ENCODE assay signal across 1 cellular context in the genomic region with DNA sequence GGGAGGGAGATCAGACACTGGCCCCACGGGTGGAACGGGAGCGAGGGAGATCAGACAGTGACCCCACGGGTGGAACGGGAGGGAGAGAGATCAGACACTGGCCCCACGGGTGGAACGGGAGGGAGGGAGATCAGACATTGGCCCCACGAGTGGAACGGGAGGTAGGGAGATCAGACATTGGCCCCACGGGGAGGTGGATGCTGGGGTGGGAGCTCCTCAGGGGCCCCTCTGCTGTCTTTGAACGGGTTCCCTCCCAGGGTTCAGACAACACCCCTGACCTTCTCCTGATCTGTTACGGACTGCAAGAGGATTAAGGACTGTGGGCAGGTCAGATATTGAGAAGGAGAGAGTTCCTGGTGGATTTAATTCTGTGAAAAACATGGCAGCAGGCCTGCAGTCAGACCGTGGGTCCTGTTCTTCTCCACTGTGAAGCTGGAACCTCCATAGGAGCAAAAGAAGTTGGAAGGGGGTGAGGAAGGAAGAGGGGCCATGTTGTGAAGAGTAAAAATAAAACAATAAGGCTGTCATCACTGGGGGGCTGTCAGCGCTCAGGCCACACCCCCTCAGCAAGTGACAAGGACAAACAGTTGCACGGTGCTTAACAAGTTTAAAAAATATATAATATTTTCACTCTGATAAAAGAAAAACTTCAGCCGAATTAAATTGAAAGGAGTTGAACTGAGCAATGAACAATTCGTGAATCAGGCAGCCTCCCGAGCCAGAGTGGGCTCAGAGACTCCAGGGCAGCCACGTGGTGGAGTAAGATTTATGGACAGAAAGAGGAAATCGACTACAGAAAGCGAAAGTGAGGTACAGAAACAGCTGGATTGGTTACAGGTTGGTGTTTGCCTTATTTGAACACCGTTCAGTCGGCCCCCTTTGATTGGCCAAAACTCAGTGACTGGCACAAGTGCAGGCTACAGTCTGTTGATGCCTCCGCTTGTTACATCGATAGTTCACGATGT.
A peak's percentile ranks its signal among the peaks of the same experiment; 100 is the strongest.
TF ChIP-seq lines count a peak whose summit lies in the region.

No MANE protein-coding gene starts in this region.

TF ChIP-seq in K562, 482 proteins besides CTCF, POLR2A, EP300 and RAD21 (continued from another document):
- TF ChIP-seq, protein P1, sequence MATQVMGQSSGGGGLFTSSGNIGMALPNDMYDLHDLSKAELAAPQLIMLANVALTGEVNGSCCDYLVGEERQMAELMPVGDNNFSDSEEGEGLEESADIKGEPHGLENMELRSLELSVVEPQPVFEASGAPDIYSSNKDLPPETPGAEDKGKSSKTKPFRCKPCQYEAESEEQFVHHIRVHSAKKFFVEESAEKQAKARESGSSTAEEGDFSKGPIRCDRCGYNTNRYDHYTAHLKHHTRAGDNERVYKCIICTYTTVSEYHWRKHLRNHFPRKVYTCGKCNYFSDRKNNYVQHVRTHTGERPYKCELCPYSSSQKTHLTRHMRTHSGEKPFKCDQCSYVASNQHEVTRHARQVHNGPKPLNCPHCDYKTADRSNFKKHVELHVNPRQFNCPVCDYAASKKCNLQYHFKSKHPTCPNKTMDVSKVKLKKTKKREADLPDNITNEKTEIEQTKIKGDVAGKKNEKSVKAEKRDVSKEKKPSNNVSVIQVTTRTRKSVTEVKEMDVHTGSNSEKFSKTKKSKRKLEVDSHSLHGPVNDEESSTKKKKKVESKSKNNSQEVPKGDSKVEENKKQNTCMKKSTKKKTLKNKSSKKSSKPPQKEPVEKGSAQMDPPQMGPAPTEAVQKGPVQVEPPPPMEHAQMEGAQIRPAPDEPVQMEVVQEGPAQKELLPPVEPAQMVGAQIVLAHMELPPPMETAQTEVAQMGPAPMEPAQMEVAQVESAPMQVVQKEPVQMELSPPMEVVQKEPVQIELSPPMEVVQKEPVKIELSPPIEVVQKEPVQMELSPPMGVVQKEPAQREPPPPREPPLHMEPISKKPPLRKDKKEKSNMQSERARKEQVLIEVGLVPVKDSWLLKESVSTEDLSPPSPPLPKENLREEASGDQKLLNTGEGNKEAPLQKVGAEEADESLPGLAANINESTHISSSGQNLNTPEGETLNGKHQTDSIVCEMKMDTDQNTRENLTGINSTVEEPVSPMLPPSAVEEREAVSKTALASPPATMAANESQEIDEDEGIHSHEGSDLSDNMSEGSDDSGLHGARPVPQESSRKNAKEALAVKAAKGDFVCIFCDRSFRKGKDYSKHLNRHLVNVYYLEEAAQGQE (CRISPR knock-in tag; IDR thresholded peaks at IDR 0.05; ENCODE audit: low read depth) = no peak
- TF ChIP-seq SRF (CRISPR knock-in tag; IDR thresholded peaks at IDR 0.05) (peak in 1 of 2 experiments; percentile 93; a peak in 2 of 4 replicates), ZSCAN29 (IDR thresholded peaks at IDR 0.05) (no peak), L3MBTL2 (IDR thresholded peaks at IDR 0.05) (peak; percentile 78), RAD51 (IDR thresholded peaks at IDR 0.05; ENCODE audit: borderline replicate concordance, low read depth) (peak; percentile 63), PHTF2 (CRISPR knock-in tag; IDR thresholded peaks at IDR 0.05) (no peak), MEIS2 (IDR thresholded peaks at IDR 0.05; ENCODE audit: partially characterized antibody) (peak; percentile 92), ETS2 (tag; IDR thresholded peaks at IDR 0.05; ENCODE audit: borderline replicate concordance, poor library complexity, severe bottlenecking) (no peak), MAFF (IDR thresholded peaks at IDR 0.05; ENCODE audit: low read length) (no peak), FOXM1 (IDR thresholded peaks at IDR 0.05; ENCODE audit: low read depth) (peak; percentile 50; the same call in 1 of the 2 replicates), FOXM1 (CRISPR knock-in tag; IDR thresholded peaks at IDR 0.05; ENCODE audit: low read depth) (no peak), SMARCA4 (IDR thresholded peaks at IDR 0.05) (no peak), SPI1 (IDR thresholded peaks at IDR 0.05; ENCODE audit: borderline replicate concordance, low read depth, low read length) (peak; percentile 52; the same call in 1 of the 2 replicates), MYC (IDR thresholded peaks at IDR 0.05; ENCODE audit: low read depth, low read length) (peak; percentile 74; the same call in 1 of the 2 replicates), MYC (CRISPR knock-in tag; IDR thresholded peaks at IDR 0.05; ENCODE audit: borderline replicate concordance, low read depth) (no peak), EZH2 (IDR thresholded peaks at IDR 0.05; ENCODE audit: borderline replicate concordance, low read depth, low read length) (no peak), ZNF184 (CRISPR knock-in tag; IDR thresholded peaks at IDR 0.05) (no peak), SAFB (IDR thresholded peaks at IDR 0.05; ENCODE audit: borderline replicate concordance, low read depth, low read length) (0 out of 2 replicates have a peak, but pooled peaks have one; percentile 36), PTBP1 (IDR thresholded peaks at IDR 0.05; ENCODE audit: low read depth, low read length) (no peak), NR2C2 (CRISPR knock-in tag; IDR thresholded peaks at IDR 0.05) (no peak), NR2C2 (tag; IDR thresholded peaks at IDR 0.05) (0 out of 2 replicates have a peak, but pooled peaks have one; percentile 27), GABPA (tag; conservative IDR thresholded peaks at IDR 0.05; ENCODE audit: low read depth) (peak; percentile 44; the same call in 1 of the 2 replicates), ZFP30 (CRISPR knock-in tag; IDR thresholded peaks at IDR 0.05; ENCODE audit: borderline replicate concordance) (no peak), ETV1 (tag; conservative IDR thresholded peaks at IDR 0.05; ENCODE audit: low read depth) (peak; percentile 15; the same call in 1 of the 2 replicates), NR4A1 (CRISPR knock-in tag; IDR thresholded peaks at IDR 0.05) (no peak), NR4A1 (tag; IDR thresholded peaks at IDR 0.05) (no peak), HNRNPK (IDR thresholded peaks at IDR 0.05; ENCODE audit: low read depth, low read length, poor library complexity, severe bottlenecking) (no peak), ATF7 (IDR thresholded peaks at IDR 0.05) (0 out of 2 replicates have a peak, but pooled peaks have one; percentile 11), SIRT6 (IDR thresholded peaks at IDR 0.05; ENCODE audit: low read depth, low read length) (no peak)
- TF ChIP-seq, protein P2, sequence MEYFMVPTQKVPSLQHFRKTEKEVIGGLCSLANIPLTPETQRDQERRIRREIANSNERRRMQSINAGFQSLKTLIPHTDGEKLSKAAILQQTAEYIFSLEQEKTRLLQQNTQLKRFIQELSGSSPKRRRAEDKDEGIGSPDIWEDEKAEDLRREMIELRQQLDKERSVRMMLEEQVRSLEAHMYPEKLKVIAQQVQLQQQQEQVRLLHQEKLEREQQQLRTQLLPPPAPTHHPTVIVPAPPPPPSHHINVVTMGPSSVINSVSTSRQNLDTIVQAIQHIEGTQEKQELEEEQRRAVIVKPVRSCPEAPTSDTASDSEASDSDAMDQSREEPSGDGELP (CRISPR knock-in tag; IDR thresholded peaks at IDR 0.05; ENCODE audit: borderline replicate concordance) = peak; percentile 58; the same call in 1 of the 2 replicates
- TF ChIP-seq, protein P3, sequence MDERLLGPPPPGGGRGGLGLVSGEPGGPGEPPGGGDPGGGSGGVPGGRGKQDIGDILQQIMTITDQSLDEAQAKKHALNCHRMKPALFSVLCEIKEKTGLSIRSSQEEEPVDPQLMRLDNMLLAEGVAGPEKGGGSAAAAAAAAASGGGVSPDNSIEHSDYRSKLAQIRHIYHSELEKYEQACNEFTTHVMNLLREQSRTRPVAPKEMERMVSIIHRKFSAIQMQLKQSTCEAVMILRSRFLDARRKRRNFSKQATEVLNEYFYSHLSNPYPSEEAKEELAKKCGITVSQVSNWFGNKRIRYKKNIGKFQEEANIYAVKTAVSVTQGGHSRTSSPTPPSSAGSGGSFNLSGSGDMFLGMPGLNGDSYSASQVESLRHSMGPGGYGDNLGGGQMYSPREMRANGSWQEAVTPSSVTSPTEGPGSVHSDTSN (CRISPR knock-in tag; IDR thresholded peaks at IDR 0.05; ENCODE audit: low read depth) = no peak
- TF ChIP-seq, protein P3 (tag; conservative IDR thresholded peaks at IDR 0.05; ENCODE audit: low read depth) = peak; percentile 94
- TF ChIP-seq, protein P4, sequence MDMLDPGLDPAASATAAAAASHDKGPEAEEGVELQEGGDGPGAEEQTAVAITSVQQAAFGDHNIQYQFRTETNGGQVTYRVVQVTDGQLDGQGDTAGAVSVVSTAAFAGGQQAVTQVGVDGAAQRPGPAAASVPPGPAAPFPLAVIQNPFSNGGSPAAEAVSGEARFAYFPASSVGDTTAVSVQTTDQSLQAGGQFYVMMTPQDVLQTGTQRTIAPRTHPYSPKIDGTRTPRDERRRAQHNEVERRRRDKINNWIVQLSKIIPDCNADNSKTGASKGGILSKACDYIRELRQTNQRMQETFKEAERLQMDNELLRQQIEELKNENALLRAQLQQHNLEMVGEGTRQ (CRISPR knock-in tag; IDR thresholded peaks at IDR 0.05) = peak; percentile 43; the same call in 1 of the 2 replicates
- TF ChIP-seq, protein P5, sequence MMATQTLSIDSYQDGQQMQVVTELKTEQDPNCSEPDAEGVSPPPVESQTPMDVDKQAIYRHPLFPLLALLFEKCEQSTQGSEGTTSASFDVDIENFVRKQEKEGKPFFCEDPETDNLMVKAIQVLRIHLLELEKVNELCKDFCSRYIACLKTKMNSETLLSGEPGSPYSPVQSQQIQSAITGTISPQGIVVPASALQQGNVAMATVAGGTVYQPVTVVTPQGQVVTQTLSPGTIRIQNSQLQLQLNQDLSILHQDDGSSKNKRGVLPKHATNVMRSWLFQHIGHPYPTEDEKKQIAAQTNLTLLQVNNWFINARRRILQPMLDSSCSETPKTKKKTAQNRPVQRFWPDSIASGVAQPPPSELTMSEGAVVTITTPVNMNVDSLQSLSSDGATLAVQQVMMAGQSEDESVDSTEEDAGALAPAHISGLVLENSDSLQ (IDR thresholded peaks at IDR 0.05) = peak; percentile 89
- TF ChIP-seq, protein P6, sequence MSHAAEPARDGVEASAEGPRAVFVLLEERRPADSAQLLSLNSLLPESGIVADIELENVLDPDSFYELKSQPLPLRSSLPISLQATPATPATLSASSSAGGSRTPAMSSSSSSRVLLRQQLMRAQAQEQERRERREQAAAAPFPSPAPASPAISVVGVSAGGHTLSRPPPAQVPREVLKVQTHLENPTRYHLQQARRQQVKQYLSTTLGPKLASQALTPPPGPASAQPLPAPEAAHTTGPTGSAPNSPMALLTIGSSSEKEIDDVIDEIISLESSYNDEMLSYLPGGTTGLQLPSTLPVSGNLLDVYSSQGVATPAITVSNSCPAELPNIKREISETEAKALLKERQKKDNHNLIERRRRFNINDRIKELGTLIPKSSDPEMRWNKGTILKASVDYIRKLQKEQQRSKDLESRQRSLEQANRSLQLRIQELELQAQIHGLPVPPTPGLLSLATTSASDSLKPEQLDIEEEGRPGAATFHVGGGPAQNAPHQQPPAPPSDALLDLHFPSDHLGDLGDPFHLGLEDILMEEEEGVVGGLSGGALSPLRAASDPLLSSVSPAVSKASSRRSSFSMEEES (CRISPR knock-in tag; IDR thresholded peaks at IDR 0.05) = no peak
- TF ChIP-seq, protein P7, sequence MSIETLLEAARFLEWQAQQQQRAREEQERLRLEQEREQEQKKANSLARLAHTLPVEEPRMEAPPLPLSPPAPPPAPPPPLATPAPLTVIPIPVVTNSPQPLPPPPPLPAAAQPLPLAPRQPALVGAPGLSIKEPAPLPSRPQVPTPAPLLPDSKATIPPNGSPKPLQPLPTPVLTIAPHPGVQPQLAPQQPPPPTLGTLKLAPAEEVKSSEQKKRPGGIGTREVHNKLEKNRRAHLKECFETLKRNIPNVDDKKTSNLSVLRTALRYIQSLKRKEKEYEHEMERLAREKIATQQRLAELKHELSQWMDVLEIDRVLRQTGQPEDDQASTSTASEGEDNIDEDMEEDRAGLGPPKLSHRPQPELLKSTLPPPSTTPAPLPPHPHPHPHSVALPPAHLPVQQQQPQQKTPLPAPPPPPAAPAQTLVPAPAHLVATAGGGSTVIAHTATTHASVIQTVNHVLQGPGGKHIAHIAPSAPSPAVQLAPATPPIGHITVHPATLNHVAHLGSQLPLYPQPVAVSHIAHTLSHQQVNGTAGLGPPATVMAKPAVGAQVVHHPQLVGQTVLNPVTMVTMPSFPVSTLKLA (conservative IDR thresholded peaks at IDR 0.05) = peak; percentile 56 to 67
- TF ChIP-seq, protein P8, sequence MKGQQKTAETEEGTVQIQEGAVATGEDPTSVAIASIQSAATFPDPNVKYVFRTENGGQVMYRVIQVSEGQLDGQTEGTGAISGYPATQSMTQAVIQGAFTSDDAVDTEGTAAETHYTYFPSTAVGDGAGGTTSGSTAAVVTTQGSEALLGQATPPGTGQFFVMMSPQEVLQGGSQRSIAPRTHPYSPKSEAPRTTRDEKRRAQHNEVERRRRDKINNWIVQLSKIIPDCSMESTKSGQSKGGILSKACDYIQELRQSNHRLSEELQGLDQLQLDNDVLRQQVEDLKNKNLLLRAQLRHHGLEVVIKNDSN (CRISPR knock-in tag; IDR thresholded peaks at IDR 0.05) = peak; percentile 68
- TF ChIP-seq, protein P9, sequence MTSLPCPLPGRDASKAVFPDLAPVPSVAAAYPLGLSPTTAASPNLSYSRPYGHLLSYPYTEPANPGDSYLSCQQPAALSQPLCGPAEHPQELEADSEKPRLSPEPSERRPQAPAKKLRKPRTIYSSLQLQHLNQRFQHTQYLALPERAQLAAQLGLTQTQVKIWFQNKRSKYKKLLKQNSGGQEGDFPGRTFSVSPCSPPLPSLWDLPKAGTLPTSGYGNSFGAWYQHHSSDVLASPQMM (CRISPR knock-in tag; IDR thresholded peaks at IDR 0.05) = no peak
